12 cellular contexts compared by ENCODE assay signal in genomic region chr2:143442203-143442602, GRCh38.
"Had no signal": no experiment of that assay in that cellular context is flagged by ENCODE, and none has a peak within 500 bp of the region (broad histone marks: within the 10 kb centered on the region; RNA-seq: fewer than 3 reads in every experiment).

No MANE protein-coding gene starts in this region.

- H3K27me3 ChIP-seq: hepatocyte, tibial artery had no signal

- H3K36me3 ChIP-seq: tibial artery had no signal

- H3K4me2 ChIP-seq: hepatocyte had no signal

- H2AFZ ChIP-seq: hepatocyte had no signal

- H3K9me3 ChIP-seq: tibial artery had no signal

- DNase-seq: activated CD4-positive, alpha-beta memory T cell treated with anti-CD3 and anti-CD28 coated beads for 36 hours; activated CD4-positive, alpha-beta T cell treated with anti-CD3 and anti-CD28 coated beads for 1 hour; activated gamma-delta T cell treated with Interleukin-2 at 50 U/mL for 16 hours; activated naive CD8-positive, alpha-beta T cell treated with anti-CD3 and anti-CD28 coated beads for 36 hours; activated T-cell treated with anti-CD3 and anti-CD28 coated beads, Interleukin-2, amount 50 U/mL, for 48 hours; effector CD4-positive, alpha-beta T cell; foreskin melanocyte; natural killer cell; stimulated activated CD4-positive, alpha-beta T cell treated with anti-CD3 and anti-CD28 coated beads, Interleukin-4, amount 100 ng/mL, for 4 hours; tibial artery had no signal

- H3K27ac ChIP-seq: hepatocyte had no signal

- H3K4me3 ChIP-seq: hepatocyte, lung, tibial artery had no signal

- ATAC-seq: natural killer cell had no signal
